In genomic region chr20:54534101-54534500, GRCh38 we compare ENCODE assay signal across 39 cellular contexts. TPM values are rescaled to one million over a fixed set of nuclear protein-coding genes. Genes with fewer than 3 reads are reported as not detected.
"Had no signal": no experiment of that assay in that cellular context is flagged by ENCODE, and none has a peak within 500 bp of the region (broad histone marks: within the 10 kb centered on the region; RNA-seq: fewer than 3 reads in every experiment).

No MANE protein-coding gene starts in this region.

- H3K9me3 Mint-ChIP-seq: activated T-helper 2 cell treated with anti-CD3 and anti-CD28 coated beads, Interferon-gamma antibody, Interleukin-2, Interleukin-4, amounts not matched to agents 10 μg/mL and 5 μg/mL and 100 μg/mL, durations not matched to agents 14 hours and 24 hours and 36 hours had no signal

- FAIRE-seq: astrocyte had no signal

- DNase-seq: activated effector memory CD4-positive, alpha-beta T cell treated with anti-CD3 and anti-CD28 coated beads, Interleukin-2, amount 50 U/mL, for 16 hours; activated effector memory CD4-positive, alpha-beta T cell treated with Interleukin-2 at 50 U/mL for 16 hours; activated gamma-delta T cell; activated gamma-delta T cell treated with Interleukin-2 at 50 U/mL for 16 hours; activated naive CD4-positive, alpha-beta T cell; activated naive CD4-positive, alpha-beta T cell treated with anti-CD3 and anti-CD28 coated beads for 36 hours; activated naive CD4-positive, alpha-beta T cell treated with anti-CD3 and anti-CD28 coated beads, Interleukin-2, amount 10 ng/mL, durations not matched to agents 7 days and 5 days; activated naive CD4-positive, alpha-beta T cell treated with anti-CD3 and anti-CD28 coated beads, Interleukin-2, amount 50 U/mL, for 16 hours; activated naive CD4-positive, alpha-beta T cell treated with Interleukin-2 at 50 U/mL for 16 hours; activated naive CD8-positive, alpha-beta T cell treated with anti-CD3 and anti-CD28 coated beads for 36 hours; activated naive CD8-positive, alpha-beta T cell treated with anti-CD3 and anti-CD28 coated beads, Interleukin-2, amount 10 ng/mL, durations not matched to agents 7 days and 5 days; activated naive CD8-positive, alpha-beta T cell treated with anti-CD3 and anti-CD28 coated beads, Interleukin-2, amount 50 U/mL, for 24 hours; activated T-cell treated with anti-CD3 and anti-CD28 coated beads for 4 hours; activated T-cell treated with anti-CD3 and anti-CD28 coated beads, Interleukin-2, amount 50 U/mL, for 1 hour; activated T-cell treated with anti-CD3 and anti-CD28 coated beads, Interleukin-2, amount 50 U/mL, for 24 hours; activated T-cell treated with anti-CD3 and anti-CD28 coated beads, Interleukin-2, amount 50 U/mL, for 4 hours; activated T-cell treated with anti-CD3 and anti-CD28 coated beads, Interleukin-2, amount 50 U/mL, for 48 hours; activated T-cell treated with anti-CD3 and anti-CD28 coated beads, Interleukin-2, amount 50 U/mL, for 72 hours; adrenal gland; amniotic stem cell; amygdala; aorta; body of pancreas; brain microvascular endothelial cell; caudate nucleus; central memory CD4-positive, alpha-beta T cell; cerebellar nuclear complex had no signal

- H3K36me3 Mint-ChIP-seq: activated naive CD4-positive, alpha-beta T cell treated with anti-CD3 and anti-CD28 coated beads, Interleukin-2, amount 10 ng/mL, durations not matched to agents 7 days and 5 days; activated naive CD8-positive, alpha-beta T cell; activated naive CD8-positive, alpha-beta T cell treated with anti-CD3 and anti-CD28 coated beads, Interleukin-2, amount 10 ng/mL, durations not matched to agents 7 days and 5 days had no signal

- H3K27me3 ChIP-seq: ascending aorta, body of pancreas, brain microvascular endothelial cell, breast epithelium, cardiac muscle cell had no signal

- H3K27ac ChIP-seq: adrenal gland, ascending aorta, body of pancreas, brain microvascular endothelial cell, breast epithelium, cardiac muscle cell had no signal

- H3K4me3 ChIP-seq: adrenal gland, ascending aorta, body of pancreas, breast epithelium, cardiac muscle cell had no signal

- H3K4me3 Mint-ChIP-seq: activated naive CD4-positive, alpha-beta T cell treated with anti-CD3 and anti-CD28 coated beads for 36 hours; activated naive CD4-positive, alpha-beta T cell treated with anti-CD3 and anti-CD28 coated beads, Interleukin-2, amount 10 ng/mL, durations not matched to agents 7 days and 5 days; activated naive CD4-positive, alpha-beta T cell treated with anti-CD3 and anti-CD28 coated beads, Interleukin-2, amount 50 U/mL, for 24 hours; activated naive CD8-positive, alpha-beta T cell; activated naive CD8-positive, alpha-beta T cell treated with anti-CD3 and anti-CD28 coated beads for 36 hours; activated naive CD8-positive, alpha-beta T cell treated with anti-CD3 and anti-CD28 coated beads, Interleukin-2, amount 10 ng/mL, durations not matched to agents 7 days and 5 days; activated naive CD8-positive, alpha-beta T cell treated with anti-CD3 and anti-CD28 coated beads, Interleukin-2, amount 50 U/mL, for 24 hours; activated T-cell treated with anti-CD3 and anti-CD28 coated beads, Interleukin-2, amount 50 U/mL, for 24 hours; activated T-cell treated with anti-CD3 and anti-CD28 coated beads, Interleukin-2, amount 50 U/mL, for 4 hours; activated T-cell treated with anti-CD3 and anti-CD28 coated beads, Interleukin-2, amount 50 U/mL, for 72 hours; activated T-helper 1 cell treated with anti-CD3 and anti-CD28 coated beads, Interleukin-12 subunit alpha, Interleukin-12 subunit beta, Interleukin-2, Interleukin-4 antibody, amounts not matched to agents 30 ng/mL and 10 ng/mL and 1 ng/mL, durations not matched to agents 14 hours and 24 hours and 36 hours; activated T-helper 17 cell treated with anti-CD3 and anti-CD28 coated beads, Interleukin-2, amount 50 U/mL, for 72 hours; brain; central memory CD8-positive, alpha-beta T cell had no signal

- H3K27ac Mint-ChIP-seq: activated naive CD4-positive, alpha-beta T cell treated with anti-CD3 and anti-CD28 coated beads for 36 hours; activated naive CD4-positive, alpha-beta T cell treated with anti-CD3 and anti-CD28 coated beads, Interleukin-2, amount 10 ng/mL, durations not matched to agents 7 days and 5 days; activated naive CD4-positive, alpha-beta T cell treated with anti-CD3 and anti-CD28 coated beads, Interleukin-2, amount 50 U/mL, for 24 hours; activated naive CD4-positive, alpha-beta T cell treated with anti-CD3 and anti-CD28 coated beads, Interleukin-2, amount 50 U/mL, for 72 hours; activated naive CD8-positive, alpha-beta T cell; activated naive CD8-positive, alpha-beta T cell treated with anti-CD3 and anti-CD28 coated beads for 36 hours; activated naive CD8-positive, alpha-beta T cell treated with anti-CD3 and anti-CD28 coated beads, Interleukin-2, amount 10 ng/mL, durations not matched to agents 7 days and 5 days; activated naive CD8-positive, alpha-beta T cell treated with anti-CD3 and anti-CD28 coated beads, Interleukin-2, amount 50 U/mL, for 24 hours; activated T-cell treated with anti-CD3 and anti-CD28 coated beads, Interleukin-2, amount 50 U/mL, for 24 hours; activated T-cell treated with anti-CD3 and anti-CD28 coated beads, Interleukin-2, amount 50 U/mL, for 72 hours; activated T-helper 1 cell treated with anti-CD3 and anti-CD28 coated beads, Interleukin-12 subunit alpha, Interleukin-12 subunit beta, Interleukin-2, Interleukin-4 antibody, amounts not matched to agents 30 ng/mL and 10 ng/mL and 1 ng/mL, durations not matched to agents 14 hours and 24 hours and 36 hours; activated T-helper 17 cell treated with anti-CD3 and anti-CD28 coated beads, Interleukin-2, amount 50 U/mL, for 72 hours; activated T-helper 2 cell treated with anti-CD3 and anti-CD28 coated beads, Interferon-gamma antibody, Interleukin-2, Interleukin-4, amounts not matched to agents 10 μg/mL and 5 μg/mL and 100 μg/mL, durations not matched to agents 14 hours and 24 hours and 36 hours; brain had no signal

- H3K9me3 ChIP-seq: adrenal gland, body of pancreas had no signal

- H3K4me1 Mint-ChIP-seq: activated naive CD4-positive, alpha-beta T cell treated with anti-CD3 and anti-CD28 coated beads, Interleukin-2, amount 10 ng/mL, durations not matched to agents 7 days and 5 days; activated naive CD4-positive, alpha-beta T cell treated with anti-CD3 and anti-CD28 coated beads, Interleukin-2, amount 50 U/mL, for 24 hours; activated naive CD8-positive, alpha-beta T cell treated with anti-CD3 and anti-CD28 coated beads for 36 hours; activated naive CD8-positive, alpha-beta T cell treated with anti-CD3 and anti-CD28 coated beads, Interleukin-2, amount 10 ng/mL, durations not matched to agents 7 days and 5 days; activated naive CD8-positive, alpha-beta T cell treated with anti-CD3 and anti-CD28 coated beads, Interleukin-2, amount 50 U/mL, for 24 hours; activated T-helper 17 cell treated with anti-CD3 and anti-CD28 coated beads, Interleukin-2, amount 50 U/mL, for 72 hours; central memory CD8-positive, alpha-beta T cell had no signal

- H3K36me3 ChIP-seq: adrenal gland, ascending aorta, brain microvascular endothelial cell, breast epithelium, cardiac muscle cell had no signal

- ATAC-seq: activated naive CD4-positive, alpha-beta T cell treated with anti-CD3 and anti-CD28 coated beads, Interleukin-2, amount 50 U/mL, for 72 hours; activated naive CD8-positive, alpha-beta T cell treated with anti-CD3 and anti-CD28 coated beads, Interleukin-2, amount 50 U/mL, for 24 hours; activated T-cell treated with anti-CD3 and anti-CD28 coated beads, Interleukin-2, amount 50 U/mL, for 4 hours; activated T-cell treated with anti-CD3 and anti-CD28 coated beads, Interleukin-2, amount 50 U/mL, for 72 hours; activated T-helper 17 cell treated with anti-CD3 and anti-CD28 coated beads, Interleukin-2, amount 50 U/mL, for 72 hours; body of pancreas had no signal

- H3K27me3 Mint-ChIP-seq: activated naive CD4-positive, alpha-beta T cell treated with anti-CD3 and anti-CD28 coated beads, Interleukin-2, amount 10 ng/mL, durations not matched to agents 7 days and 5 days; activated naive CD8-positive, alpha-beta T cell treated with anti-CD3 and anti-CD28 coated beads, Interleukin-2, amount 10 ng/mL, durations not matched to agents 7 days and 5 days; activated naive CD8-positive, alpha-beta T cell treated with anti-CD3 and anti-CD28 coated beads, Interleukin-2, amount 50 U/mL, for 24 hours had no signal

- H3K4me1 ChIP-seq: adrenal gland, ascending aorta, body of pancreas, breast epithelium had no signal

RNA-seq across cellular contexts. Expression of gene DOK5, which starts 58.7 kb away (rescaled TPM):
- total RNA-seq: activated naive CD8-positive, alpha-beta T cell treated with anti-CD3 and anti-CD28 coated beads, Interleukin-2, amount 10 ng/mL, durations not matched to agents 7 days and 5 days; ascending aorta had no signal
